Comparison of ENCODE assay signal across 22 cellular contexts in genomic region chr2:131045925-131046579, GRCh38. TPM values are rescaled to one million over a fixed set of nuclear protein-coding genes. Genes with fewer than 3 reads are reported as not detected.
A peak's percentile ranks its signal among the peaks of the same experiment; 100 is the strongest.
DNase-seq lines count a peak whose midpoint lies in the region; ATAC-seq, FAIRE-seq and TF ChIP-seq lines count a peak whose summit lies in the region.
"Had no signal": no experiment of that assay in that cellular context is flagged by ENCODE, and none has a peak within 500 bp of the region (broad histone marks: within the 10 kb centered on the region; RNA-seq: fewer than 3 reads in every experiment).

No MANE protein-coding gene starts in this region.

- POLR2A ChIA-PET in A549 (lab: Yijun Ruan, JAX): no interaction called here

- peaks cover 4% of the 10 kb centered on the region for H3K27me3 Mint-ChIP-seq in nephron progenitor cell (ENCODE audit: low read depth, poor library complexity)

- H3K4me3 ChIP-seq in A549: no peak overlapping the region
- H3K4me3 ChIP-seq in foreskin fibroblast (ENCODE audit: low read depth in 1 of 2, low read length in 2 of 2): no peak overlapping the region
- H3K4me3 ChIP-seq: pancreas, thoracic aorta had no signal

- 93% methylated on average over 16 of the region's 23 CpGs for WGBS in A549 (ENCODE audit: missing lambda C conversion rate)

- DNase-seq in A549 (ENCODE audit: low read depth in 1 of 2, low spot score in 1 of 2): no peak
- DNase-seq in D721Med (ENCODE audit: insufficient read length, low spot score): peak; percentile 17
- DNase-seq in nephron progenitor cell: no peak
- DNase-seq in germinal center (ENCODE audit: low spot score): no peak
- DNase-seq in foreskin fibroblast: no peak
- no peak for DNase-seq in iPS-NIHi7 (ENCODE audit: extremely low spot score)
- DNase-seq: activated CD4-positive, CD25-positive, alpha-beta regulatory T cell treated with anti-CD3 and anti-CD28 coated beads, Interleukin-2, amount 50 U/mL, for 72 hours; activated effector memory CD4-positive, alpha-beta T cell treated with Interleukin-2 at 50 U/mL for 16 hours; AML-193; COR-L47; HCEC 1CT; NCI-H1105 treated with DMSO at 0.1 percent for 48 hours; NCI-H526; PC-3; small intestine; stimulated activated CD4-positive, alpha-beta T cell treated with anti-CD3 and anti-CD28 coated beads, Interleukin-4, amount 100 ng/mL, for 24 hours; T-helper 9 cell had no signal

- H3K27ac ChIP-seq in A549 (no peak overlapping the region), cingulate gyrus (ENCODE audit: low read depth, low read length) (peak overlapping the region; percentile 41)
- H3K27ac ChIP-seq: pancreas, thoracic aorta had no signal

- no peak for TF ChIP-seq EP300 in A549 (IDR thresholded peaks at IDR 0.05)

- no peak for FAIRE-seq in A549 (lab: Jason Lieb, UNC)
- no peak for FAIRE-seq in D721Med (lab: Jason Lieb, UNC)
- FAIRE-seq: G401.6, pancreas, small intestine had no signal

- ATAC-seq in A549: peak; percentile 11 to 17; a peak in 3 of 6 replicates
- ATAC-seq in GM19395 (IDR thresholded peaks at IDR 0.05; ENCODE audit: unreplicated experiment): no peak
- ATAC-seq: pancreas, PC-3 had no signal

- H3K4me2 ChIP-seq in A549: no peak overlapping the region

- H3K4me1 ChIP-seq in A549: no peaks in the 10 kb centered on the region

- H3K9me3 ChIP-seq in A549: no peaks in the 10 kb centered on the region
- H3K9me3 ChIP-seq: pancreas, thoracic aorta had no signal

- no peak for TF ChIP-seq POLR2A in A549 (IDR thresholded peaks at IDR 0.05; ENCODE audit: low read length)

- no peaks in the 10 kb centered on the region for H3K9me3 Mint-ChIP-seq in nephron progenitor cell

- TF ChIP-seq RAD21 in A549 (conservative IDR thresholded peaks at IDR 0.05 in 1 of 2, IDR thresholded peaks at IDR 0.05 in 1 of 2): no peak

- CTCF ChIA-PET in A549 (lab: Yijun Ruan, JAX): no interaction called here

- peaks cover 7% of the 10 kb centered on the region for H3K4me1 Mint-ChIP-seq in nephron progenitor cell

- peak overlapping the region; percentile 81 for H3K27ac Mint-ChIP-seq in nephron progenitor cell

- H3K36me3 Mint-ChIP-seq in nephron progenitor cell (ENCODE audit: low read depth): peaks cover 25% of the 10 kb centered on the region

- TF ChIP-seq CTCF in A549 (IDR thresholded peaks at IDR 0.05) (no peak), D721Med (IDR thresholded peaks at IDR 0.05; ENCODE audit: insufficient read depth, missing control alignments) (no peak), nephron progenitor cell (IDR thresholded peaks at IDR 0.05) (no peak), foreskin fibroblast (IDR thresholded peaks at IDR 0.05; ENCODE audit: low read depth, low read length) (no peak)

- no peak overlapping the region for H3K4me3 Mint-ChIP-seq in nephron progenitor cell

TF ChIP-seq in A549, 52 proteins besides CTCF, POLR2A, EP300 and RAD21:
- TF ChIP-seq HDAC2 (IDR thresholded peaks at IDR 0.05) (no peak), FOSB (CRISPR knock-in tag; IDR thresholded peaks at IDR 0.05) (no peak), RFX5 (IDR thresholded peaks at IDR 0.05) (no peak), PBX3 (IDR thresholded peaks at IDR 0.05) (no peak), POLR2AphosphoS2 (conservative IDR thresholded peaks at IDR 0.05; ENCODE audit: low read length) (peak; percentile 60; the same call in 1 of the 2 replicates)

RNA-seq across cellular contexts. Expression of gene FAM168B, which starts 47.2 kb away (rescaled TPM):
- 86.8 and 106 TPM in 2 replicates for polyA plus RNA-seq in A549 (2011; rRNA removed)
- polyA plus RNA-seq in A549 (2012; cell fraction: cytosol; rRNA removed): 73.6 and 125 TPM in 2 replicates
- polyA plus RNA-seq in A549 (2012; cell fraction: nucleus; rRNA removed): 135 and 159 TPM in 2 replicates
- polyA plus RNA-seq in A549 (2017; fragmentation: RNase III; extraction: RNeasy Plus Mini Kit Qiagen cat#74134 plus additional on column Dnase treatment): 80.9 to 84.0 TPM (median 83.2 TPM) in 3 replicates
- 92.2 and 106 TPM in 2 replicates for polyA minus RNA-seq in A549 (2011; rRNA and poly(A)+ RNA removed)

RNA-seq across cellular contexts. Expression of gene PLEKHB2, which starts 59.1 kb away (rescaled TPM):
- 70.6 and 76.6 TPM in 2 replicates for polyA plus RNA-seq in A549 (2011; rRNA removed)
- 68.4 and 105 TPM in 2 replicates for polyA plus RNA-seq in A549 (2012; cell fraction: cytosol; rRNA removed)
- 29.6 and 35.5 TPM in 2 replicates for polyA plus RNA-seq in A549 (2012; cell fraction: nucleus; rRNA removed)
- polyA plus RNA-seq in A549 (2017; fragmentation: RNase III; extraction: RNeasy Plus Mini Kit Qiagen cat#74134 plus additional on column Dnase treatment): 54.4 to 57.5 TPM (median 57.0 TPM) in 3 replicates
- polyA minus RNA-seq in A549 (2011; rRNA and poly(A)+ RNA removed): 78.0 and 89.8 TPM in 2 replicates
